In genomic region chr6:43833996-43834390, GRCh38 we compare ENCODE assay signal across 2 cellular contexts.
TF ChIP-seq lines count a peak whose summit lies in the region.

No MANE protein-coding gene starts in this region.

TF ChIP-seq in HEK293, 187 proteins besides CTCF, POLR2A, EP300 and RAD21 (continued from another document):
- TF ChIP-seq ZNF624 (tag by site-specific recombination; IDR thresholded peaks at IDR 0.05) (no peak), MEIS1 (CRISPR knock-in tag; IDR thresholded peaks at IDR 0.05; ENCODE audit: borderline replicate concordance) (no peak)
- TF ChIP-seq, protein P1, sequence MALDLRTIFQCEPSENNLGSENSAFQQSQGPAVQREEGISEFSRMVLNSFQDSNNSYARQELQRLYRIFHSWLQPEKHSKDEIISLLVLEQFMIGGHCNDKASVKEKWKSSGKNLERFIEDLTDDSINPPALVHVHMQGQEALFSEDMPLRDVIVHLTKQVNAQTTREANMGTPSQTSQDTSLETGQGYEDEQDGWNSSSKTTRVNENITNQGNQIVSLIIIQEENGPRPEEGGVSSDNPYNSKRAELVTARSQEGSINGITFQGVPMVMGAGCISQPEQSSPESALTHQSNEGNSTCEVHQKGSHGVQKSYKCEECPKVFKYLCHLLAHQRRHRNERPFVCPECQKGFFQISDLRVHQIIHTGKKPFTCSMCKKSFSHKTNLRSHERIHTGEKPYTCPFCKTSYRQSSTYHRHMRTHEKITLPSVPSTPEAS (tag by site-specific recombination; IDR thresholded peaks at IDR 0.05): no peak

TF ChIP-seq in H1, 55 proteins besides CTCF, POLR2A, EP300 and RAD21 (continued from another document):
- no peak for TF ChIP-seq CHD7 (IDR thresholded peaks at IDR 0.05; ENCODE audit: insufficient replicate concordance, low read length)
- TF ChIP-seq CBX8 (IDR thresholded peaks at IDR 0.05; ENCODE audit: borderline replicate concordance, low read depth, low read length): no peak
- TF ChIP-seq POLR2AphosphoS5 (IDR thresholded peaks at IDR 0.05; ENCODE audit: low read depth, low read length): no peak
- no peak for TF ChIP-seq RBBP5 (IDR thresholded peaks at IDR 0.05; ENCODE audit: borderline replicate concordance, low read depth, low read length)
- no peak for TF ChIP-seq GTF2F1 (IDR thresholded peaks at IDR 0.05; ENCODE audit: borderline replicate concordance, low read depth, low read length)
